In the genomic region with DNA sequence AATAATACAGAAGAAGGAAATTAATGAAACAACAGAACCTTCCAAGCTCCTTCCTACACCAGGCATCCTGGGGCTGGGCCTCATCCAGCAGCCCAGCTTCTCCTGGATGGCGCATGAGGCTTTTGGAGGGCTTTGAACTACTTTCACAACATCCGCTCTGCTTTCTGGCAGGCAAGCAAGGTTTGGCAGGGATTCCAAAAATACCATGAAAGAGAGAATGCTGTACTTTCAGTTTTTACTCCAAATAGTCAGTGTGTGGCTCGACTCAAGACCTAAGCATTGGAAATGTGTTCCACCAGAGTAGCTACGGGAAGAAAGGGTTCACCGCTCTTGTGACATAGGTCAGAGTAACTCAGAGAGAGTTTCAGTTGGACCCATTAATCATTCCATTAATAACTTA, we compare ENCODE assay signal across 9 cellular contexts.
DNase-seq lines count a peak whose midpoint lies in the region; ATAC-seq and TF ChIP-seq lines count a peak whose summit lies in the region.
"Had no signal": no experiment of that assay in that cellular context is flagged by ENCODE, and none has a peak within 500 bp of the region (broad histone marks: within the 10 kb centered on the region; RNA-seq: fewer than 3 reads in every experiment).

No MANE protein-coding gene starts in this region.

- CTCF ChIA-PET in OCI-LY7 (lab: Charles Lee; ENCODE audit: unreplicated experiment): no interaction called here

- no peak overlapping the region for H3K4me2 ChIP-seq in OCI-LY7 (ENCODE audit: low read length)

- BruUV-seq in OCI-LY7 (replicated peaks; lab: Mats Ljungman, UMichigan): no TSS peak

- TF ChIP-seq POLR2A in spleen (IDR thresholded peaks at IDR 0.05): no peak

- peak; percentile 33 for ATAC-seq in GM18511 (IDR thresholded peaks at IDR 0.05; ENCODE audit: unreplicated experiment)
- ATAC-seq: foreskin keratinocyte had no signal

- no peaks in the 10 kb centered on the region for H3K9me3 ChIP-seq in ascending aorta
- H3K9me3 ChIP-seq in spleen: no peaks in the 10 kb centered on the region
- H3K9me3 ChIP-seq in OCI-LY7 (ENCODE audit: low read length): no peaks in the 10 kb centered on the region

- H3K4me3 ChIP-seq in ascending aorta (peak overlapping the region in 1 of 2 donors; percentile 25), spleen (no peak overlapping the region), OCI-LY7 (ENCODE audit: low read depth, low read length, poor library complexity, severe bottlenecking) (no peak overlapping the region)

- no peak overlapping the region for H2AFZ ChIP-seq in OCI-LY7 (ENCODE audit: low read length)

- intact Hi-C loops in ascending aorta (cut with DNase I): no loop called here
- intact Hi-C loops in spleen (cut with DNase I; ENCODE audit: low total_unique reads): no loop called here
- intact Hi-C loops in OCI-LY7 (cut with micrococcal nuclease; ENCODE audit: unreplicated experiment): no loop called here

- H3K36me3 ChIP-seq in ascending aorta (no peaks in the 10 kb centered on the region), spleen (peaks cover 0 to 19% (median 0%) of the 10 kb centered on the region in 6 donors), OCI-LY7 (ENCODE audit: insufficient read depth, low read length) (no peaks in the 10 kb centered on the region)

- H3K4me1 ChIP-seq in ascending aorta: peaks cover 0 to 5% of the 10 kb centered on the region in 2 donors
- H3K4me1 ChIP-seq in spleen: peaks cover 0 to 84% (median 33%) of the 10 kb centered on the region in 6 donors
- H3K4me1 ChIP-seq in OCI-LY7 (ENCODE audit: insufficient read depth, low read length, poor library complexity, severe bottlenecking): no peaks in the 10 kb centered on the region
- H3K4me1 ChIP-seq: foreskin keratinocyte had no signal

- H4K20me1 ChIP-seq in OCI-LY7 (ENCODE audit: insufficient read depth, low read length): no peaks in the 10 kb centered on the region

- TF ChIP-seq CTCF in ascending aorta (IDR thresholded peaks at IDR 0.05): no peak
- no peak for TF ChIP-seq CTCF in spleen (IDR thresholded peaks at IDR 0.05 in 8 of 11, conservative IDR thresholded peaks at IDR 0.05 in 3 of 11)
- TF ChIP-seq CTCF in OCI-LY7 (conservative IDR thresholded peaks at IDR 0.05; ENCODE audit: low read length): no peak

- H3K27me3 ChIP-seq in ascending aorta (no peaks in the 10 kb centered on the region), spleen (replicated peaks in 1 of 7) (no peaks in the 10 kb centered on the region)
- H3K27me3 ChIP-seq: foreskin keratinocyte had no signal

- H3K27ac ChIP-seq in ascending aorta (peak overlapping the region; percentile 52 to 70), spleen (peak overlapping the region in 7 of 8 donors; percentile 2 to 70 (median 23)), OCI-LY7 (ENCODE audit: low read depth, low read length, poor library complexity, severe bottlenecking) (no peak overlapping the region)
- H3K27ac ChIP-seq: foreskin keratinocyte, HL-60 had no signal

- no peaks in the 10 kb centered on the region for H3K9me2 ChIP-seq in OCI-LY7 (ENCODE audit: insufficient read depth, low read length)

- DNase-seq in ascending aorta (ENCODE audit: low spot score in 2 of 2) (peak in 1 of 2 donors; percentile 84), hippocampal formation (lab: John Stamatoyannopoulos, UW) (peak; percentile 46 to 66), spleen (no peak), OCI-LY7 (ENCODE audit: low spot score) (no peak), foreskin melanocyte (no peak), KG1 (lab: John Stamatoyannopoulos, UW) (no peak)
- DNase-seq: foreskin keratinocyte had no signal

- no peaks in the 10 kb centered on the region for H3K79me2 ChIP-seq in OCI-LY7 (ENCODE audit: insufficient read depth, low read depth, low read length)

- POLR2A ChIA-PET in OCI-LY7 (lab: Charles Lee): interaction anchor here (0.6 kb wide), 1 partner anchor 1224 kb away, joined by 3 read pairs; no protein-coding TSS in a partner anchor

- WGBS in spleen, 5 donors: 42 to 58% (median 50%) methylated on average over 5 of the region's 5 CpGs

Comparison
In these comparisons a context has a peak if more than half of its experiments do, and no peak if none do; other contexts are left out.
1. DNase-seq: peak in hippocampal formation (2 of 2); none in spleen (single experiment), OCI-LY7 (single experiment), foreskin melanocyte (single experiment) and KG1 (single experiment).